In genomic region chr7:159172314-159172892, GRCh38 we compare ENCODE assay signal across 30 cellular contexts. TPM values are rescaled to one million over a fixed set of nuclear protein-coding genes. Genes with fewer than 3 reads are reported as not detected.
"Had no signal": no experiment of that assay in that cellular context is flagged by ENCODE, and none has a peak within 500 bp of the region (broad histone marks: within the 10 kb centered on the region; RNA-seq: fewer than 3 reads in every experiment).

No MANE protein-coding gene starts in this region.

- H3K27me3 ChIP-seq: brain microvascular endothelial cell, esophagus muscularis mucosa, foreskin keratinocyte, gastrocnemius medialis had no signal

- H3K4me3 ChIP-seq: esophagus muscularis mucosa, gastrocnemius medialis had no signal

- H3K27ac ChIP-seq: brain microvascular endothelial cell, esophagus muscularis mucosa, foreskin keratinocyte, gastrocnemius medialis, VCaP had no signal

- ATAC-seq: activated T-helper 17 cell treated with anti-CD3 and anti-CD28 coated beads, Interleukin-2, amount 50 U/mL, for 72 hours; effector memory CD8-positive, alpha-beta T cell; foreskin keratinocyte; gastrocnemius medialis; WTC11 had no signal

- H3K4me1 ChIP-seq: esophagus muscularis mucosa, foreskin keratinocyte, gastrocnemius medialis had no signal

- H3K36me3 ChIP-seq: brain microvascular endothelial cell, esophagus muscularis mucosa, gastrocnemius medialis had no signal

- H3K27me3 Mint-ChIP-seq: activated CD4-positive, alpha-beta memory T cell treated with anti-CD3 and anti-CD28 coated beads, Interleukin-2, amount 10 ng/mL, durations not matched to agents 7 days and 5 days; activated T-cell treated with anti-CD3 and anti-CD28 coated beads, Interleukin-2, amount 50 U/mL, for 24 hours; activated T-helper 17 cell treated with anti-CD3 and anti-CD28 coated beads, Interleukin-2, amount 50 U/mL, for 72 hours; effector memory CD8-positive, alpha-beta T cell had no signal

- DNase-seq: activated CD4-positive, alpha-beta memory T cell treated with anti-CD3 and anti-CD28 coated beads, Interleukin-2, amount 10 ng/mL, durations not matched to agents 7 days and 5 days; activated CD4-positive, alpha-beta T cell treated with anti-CD3 and anti-CD28 coated beads for 1 hour; activated CD4-positive, alpha-beta T cell treated with anti-CD3 and anti-CD28 coated beads for 4 hours; activated CD4-positive, alpha-beta T cell treated with anti-CD3 and anti-CD28 coated beads, Interleukin-2, amount 10 ng/mL, durations not matched to agents 7 days and 5 days; activated CD4-positive, alpha-beta T cell treated with anti-CD3 and anti-CD28 coated beads, Interleukin-2, amount 50 U/mL, for 4 hours; activated CD8-positive, alpha-beta memory T cell treated with anti-CD3 and anti-CD28 coated beads, Interleukin-2, amount 50 U/mL, for 48 hours; activated effector memory CD4-positive, alpha-beta T cell treated with Interleukin-2 at 50 U/mL for 16 hours; activated gamma-delta T cell treated with Interleukin-2 at 50 U/mL for 16 hours; activated naive CD4-positive, alpha-beta T cell treated with anti-CD3 and anti-CD28 coated beads, Interleukin-2, amount 50 U/mL, for 16 hours; activated naive CD4-positive, alpha-beta T cell treated with Interleukin-2 at 50 U/mL for 16 hours; activated T-cell treated with anti-CD3 and anti-CD28 coated beads for 4 hours; activated T-cell treated with anti-CD3 and anti-CD28 coated beads, Interleukin-2, amount 50 U/mL, for 24 hours; amniotic stem cell; anterior cingulate cortex; brain microvascular endothelial cell; caudate nucleus; cortex of kidney; dermis blood vessel endothelial cell; effector CD4-positive, alpha-beta T cell; effector memory CD8-positive, alpha-beta T cell; erythroblast; foreskin keratinocyte; gastrocnemius medialis; T-helper 2 cell had no signal

- H3K4me3 Mint-ChIP-seq: activated CD4-positive, alpha-beta memory T cell treated with anti-CD3 and anti-CD28 coated beads, Interleukin-2, amount 10 ng/mL, durations not matched to agents 7 days and 5 days; activated CD4-positive, alpha-beta T cell treated with anti-CD3 and anti-CD28 coated beads, Interleukin-2, amount 10 ng/mL, durations not matched to agents 7 days and 5 days; activated naive CD8-positive, alpha-beta T cell; activated T-cell treated with anti-CD3 and anti-CD28 coated beads, Interleukin-2, amount 50 U/mL, for 24 hours; activated T-helper 17 cell treated with anti-CD3 and anti-CD28 coated beads, Interleukin-2, amount 50 U/mL, for 72 hours; effector memory CD8-positive, alpha-beta T cell; WTC11 had no signal

- H3K36me3 Mint-ChIP-seq: activated naive CD8-positive, alpha-beta T cell had no signal

- H3K27ac Mint-ChIP-seq: activated CD4-positive, alpha-beta memory T cell treated with anti-CD3 and anti-CD28 coated beads, Interleukin-2, amount 10 ng/mL, durations not matched to agents 7 days and 5 days; activated CD4-positive, alpha-beta T cell treated with anti-CD3 and anti-CD28 coated beads, Interleukin-2, amount 10 ng/mL, durations not matched to agents 7 days and 5 days; activated naive CD8-positive, alpha-beta T cell; activated T-cell treated with anti-CD3 and anti-CD28 coated beads, Interleukin-2, amount 50 U/mL, for 24 hours; activated T-helper 17 cell treated with anti-CD3 and anti-CD28 coated beads, Interleukin-2, amount 50 U/mL, for 72 hours; effector memory CD8-positive, alpha-beta T cell; WTC11 had no signal

- H3K9me3 ChIP-seq: esophagus muscularis mucosa, gastrocnemius medialis had no signal

- H3K4me1 Mint-ChIP-seq: WTC11 had no signal

RNA-seq across cellular contexts. Expression of gene VIPR2, which starts 27.7 kb away (rescaled TPM):
- total RNA-seq: activated CD4-positive, alpha-beta T cell treated with anti-CD3 and anti-CD28 coated beads, Interleukin-2, amount 10 ng/mL, durations not matched to agents 7 days and 5 days; dermis blood vessel endothelial cell; foreskin keratinocyte; glomerular endothelial cell had no signal
- polyA plus RNA-seq: foreskin keratinocyte had no signal
